ENCODE assay signal across 23 cellular contexts in genomic region chr11:64013141-64013896, GRCh38. TPM values are rescaled to one million over a fixed set of nuclear protein-coding genes. Genes with fewer than 3 reads are reported as not detected.
DNase-seq lines count a peak whose midpoint lies in the region; ATAC-seq and TF ChIP-seq lines count a peak whose summit lies in the region.
"Had no signal": no experiment of that assay in that cellular context is flagged by ENCODE, and none has a peak within 500 bp of the region (broad histone marks: within the 10 kb centered on the region; RNA-seq: fewer than 3 reads in every experiment).

No MANE protein-coding gene starts in this region.

- H3K27ac Mint-ChIP-seq in brain: peak overlapping the region in 3 of 5 experiments; percentile 7 to 95 (median 40)
- H3K27ac Mint-ChIP-seq in neural progenitor cell: peak overlapping the region; percentile 25
- no peak overlapping the region for H3K27ac Mint-ChIP-seq in mesothelial cell of epicardium
- H3K27ac Mint-ChIP-seq: CD4-positive, CD25-positive, alpha-beta regulatory T cell; IgD-negative memory B cell had no signal

- H3K9me3 Mint-ChIP-seq in brain (peaks cover 0 to 5% (median 0%) of the 10 kb centered on the region in 5 experiments), neural progenitor cell (peaks cover 3% of the 10 kb centered on the region), mesothelial cell of epicardium (no peaks in the 10 kb centered on the region)
- no peaks in the 10 kb centered on the region for H3K9me3 Mint-ChIP-seq in activated T-cell treated with anti-CD3 and anti-CD28 coated beads, Interleukin-2, amount 50 U/mL, for 4 hours
- H3K9me3 Mint-ChIP-seq: IgD-negative memory B cell had no signal

- H3F3A ChIP-seq in neural progenitor cell (ENCODE audit: low read depth): no peaks in the 10 kb centered on the region

- no peak overlapping the region for H3K4me3 Mint-ChIP-seq in brain
- H3K4me3 Mint-ChIP-seq in neural progenitor cell: no peak overlapping the region
- no peak overlapping the region for H3K4me3 Mint-ChIP-seq in activated T-cell treated with anti-CD3 and anti-CD28 coated beads, Interleukin-2, amount 50 U/mL, for 4 hours
- H3K4me3 Mint-ChIP-seq in mesothelial cell of epicardium: no peak overlapping the region
- H3K4me3 Mint-ChIP-seq: CD4-positive, CD25-positive, alpha-beta regulatory T cell; IgD-negative memory B cell had no signal

- H2AFZ ChIP-seq in DND-41 (ENCODE audit: low read depth, low read length) (no peak overlapping the region), neural progenitor cell (replicated peaks) (no peak overlapping the region)

- H3K36me3 ChIP-seq in DND-41 (ENCODE audit: insufficient read depth, low read length): peaks cover 4% of the 10 kb centered on the region; the same call in 1 of the 2 replicates
- H3K36me3 ChIP-seq in neural progenitor cell: no peaks in the 10 kb centered on the region
- no peaks in the 10 kb centered on the region for H3K36me3 ChIP-seq in lower lobe of right lung

- H3K36me3 Mint-ChIP-seq in brain: no peaks in the 10 kb centered on the region
- no peaks in the 10 kb centered on the region for H3K36me3 Mint-ChIP-seq in neural progenitor cell
- H3K36me3 Mint-ChIP-seq in activated T-cell treated with anti-CD3 and anti-CD28 coated beads, Interleukin-2, amount 50 U/mL, for 4 hours (ENCODE audit: insufficient read depth): no peaks in the 10 kb centered on the region
- H3K36me3 Mint-ChIP-seq in mesothelial cell of epicardium: no peaks in the 10 kb centered on the region
- H3K36me3 Mint-ChIP-seq: CD4-positive, CD25-positive, alpha-beta regulatory T cell; IgD-negative memory B cell had no signal

- H3K9ac ChIP-seq in DND-41 (ENCODE audit: low read depth, low read length) (no peak overlapping the region), neural progenitor cell (no peak overlapping the region)
- H3K9ac ChIP-seq: BLaER1, KMS-11 had no signal

- H3K27me3 Mint-ChIP-seq in brain: peaks cover 11% of the 10 kb centered on the region
- H3K27me3 Mint-ChIP-seq in neural progenitor cell (ENCODE audit: insufficient read depth, low read depth): peaks cover 4% of the 10 kb centered on the region
- peaks cover 6% of the 10 kb centered on the region for H3K27me3 Mint-ChIP-seq in activated T-cell treated with anti-CD3 and anti-CD28 coated beads, Interleukin-2, amount 50 U/mL, for 4 hours (ENCODE audit: low read depth)
- H3K27me3 Mint-ChIP-seq in mesothelial cell of epicardium (ENCODE audit: low read depth): peaks cover 4% of the 10 kb centered on the region

- peaks cover 14% of the 10 kb centered on the region for H4K20me1 ChIP-seq in DND-41 (ENCODE audit: insufficient read depth, low read length)
- peaks cover 14% of the 10 kb centered on the region for H4K20me1 ChIP-seq in neural progenitor cell (ENCODE audit: low read depth)

- peak; percentile 24; the same call in 1 of the 3 replicates for ATAC-seq in DND-41 (ENCODE audit: insufficient read depth, low read depth)
- ATAC-seq in activated T-cell treated with anti-CD3 and anti-CD28 coated beads, Interleukin-2, amount 50 U/mL, for 4 hours: no peak
- no peak for ATAC-seq in lower lobe of right lung
- ATAC-seq: PC-3 had no signal

- H3K4me1 ChIP-seq in DND-41 (ENCODE audit: insufficient read depth, low read length) (no peaks in the 10 kb centered on the region), neural progenitor cell (no peaks in the 10 kb centered on the region), lower lobe of right lung (peaks cover under 1% of the 10 kb centered on the region)

- no peak overlapping the region for H3K27ac ChIP-seq in DND-41 (ENCODE audit: low read length)
- H3K27ac ChIP-seq in neural progenitor cell: no peak overlapping the region
- H3K27ac ChIP-seq in lower lobe of right lung: no peak overlapping the region
- H3K27ac ChIP-seq: BLaER1, HL-60, KMS-11 had no signal

- no peaks in the 10 kb centered on the region for H3K79me2 ChIP-seq in DND-41 (ENCODE audit: insufficient read depth, low read length)
- H3K79me2 ChIP-seq in neural progenitor cell (ENCODE audit: low read depth): no peaks in the 10 kb centered on the region

- intact Hi-C loops in lower lobe of right lung (cut with DNase I): no loop called here

- H3K4me1 Mint-ChIP-seq in brain (peaks cover 58% of the 10 kb centered on the region), neural progenitor cell (peaks cover 30% of the 10 kb centered on the region), mesothelial cell of epicardium (peaks cover 9% of the 10 kb centered on the region)
- H3K4me1 Mint-ChIP-seq in activated T-cell treated with anti-CD3 and anti-CD28 coated beads, Interleukin-2, amount 50 U/mL, for 4 hours (ENCODE audit: low read depth): no peaks in the 10 kb centered on the region
- H3K4me1 Mint-ChIP-seq: CD4-positive, CD25-positive, alpha-beta regulatory T cell; IgD-negative memory B cell had no signal

- no peak overlapping the region for H3K4me2 ChIP-seq in DND-41 (ENCODE audit: insufficient read depth, low read length)
- H3K4me2 ChIP-seq in neural progenitor cell: no peak overlapping the region
- H3K4me2 ChIP-seq: BLaER1, KMS-11 had no signal

- DNase-seq in 8988T (peak; percentile 52), DND-41 (no peak), neural progenitor cell (ENCODE audit: low spot score) (no peak), mesothelial cell of epicardium (ENCODE audit: low spot score in 2 of 2, unreplicated experiment in 2 of 2) (no peak), lower lobe of right lung (no peak)
- no peak for DNase-seq in activated T-cell treated with anti-CD3 and anti-CD28 coated beads, Interleukin-2, amount 50 U/mL, for 4 hours
- DNase-seq: CD4-positive, CD25-positive, alpha-beta regulatory T cell; DMS53; NCI-H1048; NCI-H187; NCI-H2081 treated with DMSO at 0.1 percent for 48 hours; NCI-H446; NCI-H524 treated with DMSO at 0.1 percent for 48 hours; NCI-H82; NK-92 treated with Interleukin-12 subunit alpha and Interleukin-12 subunit beta, amount 100 ng/mL, for 24 hours; PC-3; SHP77; T-helper 1 cell had no signal

- H3K27me3 ChIP-seq in DND-41 (ENCODE audit: insufficient read depth, low read length, poor library complexity) (no peaks in the 10 kb centered on the region), neural progenitor cell (peaks cover 21% of the 10 kb centered on the region), lower lobe of right lung (ENCODE audit: low read depth) (no peaks in the 10 kb centered on the region)

- H3K4me3 ChIP-seq in DND-41 (ENCODE audit: low read depth in 1 of 2, low read length in 2 of 2) (no peak overlapping the region), neural progenitor cell (no peak overlapping the region), lower lobe of right lung (no peak overlapping the region)
- H3K4me3 ChIP-seq: BLaER1 had no signal

- TF ChIP-seq CTCF in DND-41 (IDR thresholded peaks at IDR 0.05; ENCODE audit: borderline replicate concordance, extremely low read depth, low read length, poor library complexity, severe bottlenecking) (no peak), brain (conservative IDR thresholded peaks at IDR 0.05) (no peak), neural progenitor cell (IDR thresholded peaks at IDR 0.05) (no peak), mesothelial cell of epicardium (IDR thresholded peaks at IDR 0.05; ENCODE audit: unreplicated experiment) (no peak), lower lobe of right lung (IDR thresholded peaks at IDR 0.05) (no peak)

- H3K9me3 ChIP-seq in DND-41 (ENCODE audit: insufficient read depth, low read length, severe bottlenecking) (peaks cover 3% of the 10 kb centered on the region), neural progenitor cell (ENCODE audit: low read depth) (no peaks in the 10 kb centered on the region), lower lobe of right lung (no peaks in the 10 kb centered on the region)

RNA-seq across cellular contexts. Expression of gene FLRT1, which starts 22.4 kb away (rescaled TPM):
- 27.0 TPM for polyA plus RNA-seq in brain (ENCODE audit: insufficient read depth, low read depth, low replicate concordance)
- 0.11 and 0.12 TPM in 2 replicates for total RNA-seq in neural progenitor cell (ENCODE audit: low replicate concordance)
- not detected for total RNA-seq in activated T-cell treated with anti-CD3 and anti-CD28 coated beads, Interleukin-2, amount 50 U/mL, for 4 hours
- 7.1 to 7.9 TPM (median 7.3 TPM) in 3 replicates for total RNA-seq in mesothelial cell of epicardium
- not detected for total RNA-seq in lower lobe of right lung
- total RNA-seq: CD4-positive, CD25-positive, alpha-beta regulatory T cell; PC-3 had no signal
- polyA plus RNA-seq: IgD-negative memory B cell had no signal

RNA-seq across cellular contexts. Expression of gene OTUB1, which starts 27.1 kb away (rescaled TPM):
- 215 TPM for polyA plus RNA-seq in brain (ENCODE audit: insufficient read depth, low read depth, low replicate concordance)
- total RNA-seq in neural progenitor cell (ENCODE audit: low replicate concordance) (51.3 and 84.8 TPM in 2 replicates), mesothelial cell of epicardium (98.0 to 99.7 TPM (median 98.7 TPM) in 3 replicates), lower lobe of right lung (61.9 TPM)
- total RNA-seq in activated T-cell treated with anti-CD3 and anti-CD28 coated beads, Interleukin-2, amount 50 U/mL, for 4 hours: 100 to 1,000 TPM in 2 of 3 donors, 10 to 100 TPM in 1; 98.0 to 103 (median 101) TPM

RNA-seq across cellular contexts. Expression of gene COX8A, which starts 38.9 kb away (rescaled TPM):
- polyA plus RNA-seq in brain (ENCODE audit: insufficient read depth, low read depth, low replicate concordance): 1,055 TPM
- 86.0 and 337 TPM in 2 replicates for total RNA-seq in neural progenitor cell (ENCODE audit: low replicate concordance)
- total RNA-seq in activated T-cell treated with anti-CD3 and anti-CD28 coated beads, Interleukin-2, amount 50 U/mL, for 4 hours: 100 to 1,000 TPM; 315 to 320 (median 319) TPM
- 169 to 178 TPM (median 177 TPM) in 3 replicates for total RNA-seq in mesothelial cell of epicardium
- total RNA-seq in lower lobe of right lung: 212 TPM
